Comparison of ENCODE assay signal across 8 cellular contexts in the genomic region with DNA sequence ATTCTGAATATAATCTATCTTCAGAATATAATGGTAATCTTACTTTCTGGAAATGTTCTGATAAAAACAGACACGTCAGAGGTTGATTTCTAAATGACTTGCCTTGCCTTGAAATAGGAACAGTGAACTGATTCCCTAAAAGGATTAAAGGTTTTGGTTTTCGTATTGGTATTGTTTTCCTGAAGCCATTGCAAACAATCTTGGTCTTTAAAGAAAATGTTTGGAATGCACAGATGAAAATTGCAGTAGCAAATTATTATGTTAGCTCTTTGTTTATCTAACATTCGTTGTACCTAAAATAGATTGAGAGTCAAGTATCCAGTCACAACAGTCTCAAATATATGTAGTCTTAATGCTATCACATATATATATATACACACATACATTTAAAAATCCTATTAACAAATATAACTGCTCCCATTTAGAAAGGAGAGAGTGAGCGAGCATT. TPM values are rescaled to one million over a fixed set of nuclear protein-coding genes. Genes with fewer than 3 reads are reported as not detected.
A peak's percentile ranks its signal among the peaks of the same experiment; 100 is the strongest.
DNase-seq lines count a peak whose midpoint lies in the region; ATAC-seq, FAIRE-seq and TF ChIP-seq lines count a peak whose summit lies in the region.

No MANE protein-coding gene starts in this region.

- H3K9me3 ChIP-seq in SU-DHL-6 (ENCODE audit: insufficient read depth, low read length) (no peaks in the 10 kb centered on the region), fibroblast of lung (ENCODE audit: control insufficient read depth, insufficient read depth, low read depth, low read length) (no peaks in the 10 kb centered on the region)

- no peak overlapping the region for H3K9ac ChIP-seq in SU-DHL-6 (ENCODE audit: low read length)
- no peak overlapping the region for H3K9ac ChIP-seq in fibroblast of lung (ENCODE audit: insufficient read depth, low read length)
- no peak overlapping the region for H3K9ac ChIP-seq in rectal smooth muscle tissue (ENCODE audit: low read length)

- H3K4me2 ChIP-seq in SU-DHL-6 (ENCODE audit: low read depth, low read length, poor library complexity, severe bottlenecking) (peak overlapping the region; percentile 62), fibroblast of lung (ENCODE audit: extremely low read depth, insufficient read depth, low read length) (peak overlapping the region; percentile 69)

- H3K79me2 ChIP-seq in SU-DHL-6 (ENCODE audit: insufficient read depth, low read length) (no peaks in the 10 kb centered on the region), fibroblast of lung (ENCODE audit: control insufficient read depth, insufficient read depth, low read length) (peaks cover 48% of the 10 kb centered on the region)

- H4K20me1 ChIP-seq in SU-DHL-6 (ENCODE audit: low read depth, low read length) (no peaks in the 10 kb centered on the region), fibroblast of lung (ENCODE audit: control insufficient read depth, extremely low read depth, insufficient read depth, low read length) (no peaks in the 10 kb centered on the region)

- H3K4me3 ChIP-seq in SU-DHL-6 (ENCODE audit: insufficient read depth, low read length, poor library complexity, severe bottlenecking) (no peak overlapping the region), fibroblast of lung (replicated peaks in 1 of 4; ENCODE audit: control extremely low read depth in 1 of 4, insufficient read depth in 1 of 4, low read depth in 3 of 4, low read length in 4 of 4) (peak overlapping the region; percentile 73 to 98 (median 96)), rectal smooth muscle tissue (ENCODE audit: low read length) (peak overlapping the region; percentile 52)

- no peaks in the 10 kb centered on the region for H3K9me2 ChIP-seq in SU-DHL-6 (replicated peaks; ENCODE audit: insufficient read depth, low read length)

- H3K36me3 ChIP-seq in SU-DHL-6 (ENCODE audit: low read length) (no peaks in the 10 kb centered on the region), fibroblast of lung (ENCODE audit: control insufficient read depth, insufficient read depth, low read length) (no peaks in the 10 kb centered on the region), rectal smooth muscle tissue (ENCODE audit: control insufficient read depth, insufficient read depth, low read length) (peaks cover 4% of the 10 kb centered on the region)

- no peak for DNase-seq in fibroblast of lung (ENCODE audit: low read depth in 2 of 2)
- DNase-seq in islet precursor cell, result no peak
- no peak for DNase-seq in NCI-H2196 (lab: John Stamatoyannopoulos, UW; ENCODE audit: unreplicated experiment)

- H2AFZ ChIP-seq in SU-DHL-6 (ENCODE audit: low read depth, low read length, severe bottlenecking) (no peak overlapping the region), fibroblast of lung (ENCODE audit: low read length) (no peak overlapping the region)

- ATAC-seq in GM21367 (IDR thresholded peaks at IDR 0.05; ENCODE audit: unreplicated experiment), result no peak
- ATAC-seq in HG02970 (IDR thresholded peaks at IDR 0.05; ENCODE audit: low FRiP score, unreplicated experiment), result no peak

- H3F3A ChIP-seq in SU-DHL-6 (ENCODE audit: insufficient read depth), result peaks cover 6% of the 10 kb centered on the region; the same call in 1 of the 2 replicates

- FAIRE-seq in G401.6 (lab: Jason Lieb, UNC), result peak; percentile 17

- H3K27ac ChIP-seq in SU-DHL-6 (ENCODE audit: low read depth, low read length) (no peak overlapping the region), fibroblast of lung (ENCODE audit: insufficient read depth, low read length) (peak overlapping the region; percentile 51), rectal smooth muscle tissue (ENCODE audit: low read depth, low read length) (peak overlapping the region; percentile 77)

- TF ChIP-seq CTCF in SU-DHL-6 (IDR thresholded peaks at IDR 0.05; ENCODE audit: insufficient read depth, low read length, poor library complexity, severe bottlenecking), result no peak
- TF ChIP-seq CTCF in fibroblast of lung (conservative IDR thresholded peaks at IDR 0.05 in 1 of 2, IDR thresholded peaks at IDR 0.05 in 1 of 2; ENCODE audit: low read depth in 1 of 2, low read length in 2 of 2), result no peak

- H3K27me3 ChIP-seq in SU-DHL-6 (ENCODE audit: low read length) (no peaks in the 10 kb centered on the region), fibroblast of lung (ENCODE audit: control insufficient read depth, insufficient read depth, low read length) (no peaks in the 10 kb centered on the region), rectal smooth muscle tissue (ENCODE audit: control insufficient read depth, insufficient read depth, low read length) (no peaks in the 10 kb centered on the region)

- H3K4me1 ChIP-seq in fibroblast of lung (ENCODE audit: control insufficient read depth, extremely low read depth, insufficient read depth, low read length) (peaks cover 3% of the 10 kb centered on the region), rectal smooth muscle tissue (ENCODE audit: control insufficient read depth, insufficient read depth, low read length) (peaks cover 21% of the 10 kb centered on the region)

RNA-seq across cellular contexts. Expression of a gene that starts 1.7 kb away (rescaled TPM):
- total RNA-seq in fibroblast of lung, result 79.4 and 117 TPM in 2 replicates
- polyA plus RNA-seq in fibroblast of lung, result 336 and 645 TPM in 2 replicates
- 209 and 370 TPM in 2 replicates for polyA plus RNA-seq in fibroblast of lung (2012)
- 25.6 and 26.0 TPM in 2 replicates for polyA minus RNA-seq in fibroblast of lung (ENCODE audit: low replicate concordance)
